ENCODE assay signal across 1 cellular context in genomic region chr14:93564918-93565317, GRCh38.
TF ChIP-seq lines count a peak whose summit lies in the region.

No MANE protein-coding gene starts in this region.

TF ChIP-seq in H1, 55 proteins besides CTCF, POLR2A, EP300 and RAD21:
- TF ChIP-seq TBP (IDR thresholded peaks at IDR 0.05; ENCODE audit: low read depth, low read length) (no peak), ATF3 (IDR thresholded peaks at IDR 0.05; ENCODE audit: insufficient read depth, low read depth, low read length) (no peak), CREB1 (IDR thresholded peaks at IDR 0.05) (no peak), CBX5 (IDR thresholded peaks at IDR 0.05; ENCODE audit: low read depth, low read length) (no peak), SIN3A (conservative IDR thresholded peaks at IDR 0.05 in 1 of 2, IDR thresholded peaks at IDR 0.05 in 1 of 2; ENCODE audit: low read depth in 1 of 2, low read length in 2 of 2) (no peak), CHD7 (IDR thresholded peaks at IDR 0.05; ENCODE audit: insufficient replicate concordance, low read length) (no peak), CHD1 (IDR thresholded peaks at IDR 0.05; ENCODE audit: low read depth, low read length) (no peak), SAP30 (IDR thresholded peaks at IDR 0.05; ENCODE audit: insufficient read depth, insufficient replicate concordance, low read length) (no peak), TAF7 (optimal IDR thresholded peaks at IDR 0.05; ENCODE audit: borderline replicate concordance, low read depth, low read length) (no peak), CTBP2 (IDR thresholded peaks at IDR 0.05; ENCODE audit: borderline replicate concordance, insufficient read depth, insufficient read length, low read length) (no peak), SRF (IDR thresholded peaks at IDR 0.05; ENCODE audit: low read depth, low read length) (no peak), PHF8 (conservative IDR thresholded peaks at IDR 0.05; ENCODE audit: low read depth, low read length) (no peak), RFX5 (IDR thresholded peaks at IDR 0.05; ENCODE audit: borderline replicate concordance, low read depth, low read length) (no peak), EZH2 (IDR thresholded peaks at IDR 0.05; ENCODE audit: low read depth, low read length, severe bottlenecking) (no peak), BCL11A (IDR thresholded peaks at IDR 0.05; ENCODE audit: low read depth in 2 of 2, low read length in 2 of 2) (no peak), MAFK (IDR thresholded peaks at IDR 0.05; ENCODE audit: low read depth, low read length) (no peak), E2F6 (IDR thresholded peaks at IDR 0.05) (no peak), YY1 (IDR thresholded peaks at IDR 0.05; ENCODE audit: low read depth, low read length) (no peak)
